In the genomic region with DNA sequence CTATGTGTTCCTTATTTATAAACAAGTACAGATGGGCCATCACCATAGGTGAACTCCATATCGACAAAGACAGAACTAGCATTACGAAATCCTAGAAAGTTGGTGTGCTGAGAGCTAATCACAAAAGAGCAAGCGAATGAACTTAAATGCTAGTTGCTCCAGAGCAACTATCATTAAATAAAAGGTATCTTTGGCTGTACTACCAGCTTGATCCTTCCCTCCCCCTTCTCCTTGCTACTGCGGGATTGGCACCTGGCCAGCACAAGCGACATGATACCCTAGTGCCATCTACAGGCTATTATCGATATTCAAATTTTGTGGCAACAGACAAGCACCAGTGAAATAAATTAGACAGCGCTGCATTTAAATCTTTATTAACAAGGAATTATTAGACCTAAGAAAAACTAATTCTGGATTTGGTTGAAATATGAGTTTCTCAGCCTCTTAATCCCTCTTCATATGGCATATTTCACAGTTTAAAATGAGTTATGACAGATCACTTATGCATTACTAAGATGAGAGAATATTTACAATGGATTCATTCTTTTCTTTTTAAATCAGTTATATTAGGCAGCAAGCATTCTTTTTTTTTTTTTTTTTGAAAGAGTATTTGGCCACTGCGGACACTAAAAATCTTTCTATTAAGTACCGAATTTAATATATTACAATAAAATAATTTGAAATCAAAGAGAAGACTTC, we compare ENCODE assay signal across 8 cellular contexts. TPM values are rescaled to one million over a fixed set of nuclear protein-coding genes. Genes with fewer than 3 reads are reported as not detected.
DNase-seq lines count a peak whose midpoint lies in the region; ATAC-seq and TF ChIP-seq lines count a peak whose summit lies in the region.

No MANE protein-coding gene starts in this region.

- intact Hi-C loops in Caco-2 (cut with micrococcal nuclease; ENCODE audit: unreplicated experiment) (loop anchor here (1.0 to 10.0 kb wide), 6 partner anchors 149 to 1567 kb away; no protein-coding TSS in a partner anchor), Right ventricle myocardium superior (cut with DNase I) (loop anchor here (10.0 kb wide), 1 partner anchor 1289 kb away; no protein-coding TSS in a partner anchor), posterior vena cava (cut with DNase I) (no loop called here)

- H2AFZ ChIP-seq in KMS-11 (ENCODE audit: low read depth): no peak overlapping the region

- ATAC-seq in GM21390 (IDR thresholded peaks at IDR 0.05; ENCODE audit: unreplicated experiment) (peak; percentile 72), Right ventricle myocardium superior (ENCODE audit: poor library complexity) (peak; percentile 90)

- TF ChIP-seq CTCF in Caco-2 (IDR thresholded peaks at IDR 0.05; ENCODE audit: insufficient read depth in 1 of 2, low read depth in 1 of 2, low read length in 1 of 2, severe bottlenecking in 1 of 2, unreplicated experiment in 1 of 2) (peak; percentile 69 to 81), KMS-11 (conservative IDR thresholded peaks at IDR 0.05; ENCODE audit: low read depth, low read length) (peak; percentile 61)

- H3K4me1 ChIP-seq in Caco-2 (no peaks in the 10 kb centered on the region), KMS-11 (ENCODE audit: low read depth, poor library complexity, severe bottlenecking) (peaks cover 44% of the 10 kb centered on the region)

- POLR2A ChIA-PET in Caco-2 (lab: Charles Lee): no interaction called here

- CTCF ChIA-PET in Caco-2 (lab: Charles Lee): interaction anchor here (0.6 to 1.1 kb wide), 4 partner anchors 144 to 605 kb away, joined by 3 to 8 read pairs (median 4); no protein-coding TSS in a partner anchor

- peaks cover 11% of the 10 kb centered on the region for H3K27me3 Mint-ChIP-seq in Caco-2 (ENCODE audit: insufficient read depth, unreplicated experiment)
- H3K27me3 Mint-ChIP-seq in activated naive CD8-positive, alpha-beta T cell treated with anti-CD3 and anti-CD28 coated beads for 36 hours: peaks cover 12% of the 10 kb centered on the region

- H3K4me1 Mint-ChIP-seq in Caco-2 (ENCODE audit: low read depth, unreplicated experiment): peaks cover 9% of the 10 kb centered on the region
- H3K4me1 Mint-ChIP-seq in activated naive CD8-positive, alpha-beta T cell treated with anti-CD3 and anti-CD28 coated beads for 36 hours: peaks cover 13% of the 10 kb centered on the region

- peak overlapping the region; percentile 42 for H3K4me2 ChIP-seq in KMS-11

- H3K27me3 ChIP-seq in Caco-2 (replicated peaks; ENCODE audit: control insufficient read depth, insufficient read depth, low read length) (no peaks in the 10 kb centered on the region), KMS-11 (ENCODE audit: insufficient read depth, low read depth) (no peaks in the 10 kb centered on the region)

- no peak overlapping the region for H3K27ac ChIP-seq in KMS-11

- no peaks in the 10 kb centered on the region for H3K9me3 Mint-ChIP-seq in Caco-2 (ENCODE audit: unreplicated experiment)
- no peaks in the 10 kb centered on the region for H3K9me3 Mint-ChIP-seq in activated naive CD8-positive, alpha-beta T cell treated with anti-CD3 and anti-CD28 coated beads for 36 hours

- H3K36me3 Mint-ChIP-seq in Caco-2 (ENCODE audit: insufficient read depth, unreplicated experiment): no peaks in the 10 kb centered on the region
- no peaks in the 10 kb centered on the region for H3K36me3 Mint-ChIP-seq in activated naive CD8-positive, alpha-beta T cell treated with anti-CD3 and anti-CD28 coated beads for 36 hours

- H3K4me3 ChIP-seq in Caco-2 (ENCODE audit: low read depth, low read length): no peak overlapping the region
- no peak overlapping the region for H3K4me3 ChIP-seq in KMS-11 (IDR thresholded peaks at IDR 0.05; ENCODE audit: insufficient read depth, low read depth, low read length)

- no peaks in the 10 kb centered on the region for H3K9me3 ChIP-seq in Caco-2

- no peak overlapping the region for H3K4me3 Mint-ChIP-seq in Caco-2 (ENCODE audit: unreplicated experiment)
- H3K4me3 Mint-ChIP-seq in activated naive CD8-positive, alpha-beta T cell treated with anti-CD3 and anti-CD28 coated beads for 36 hours: peak overlapping the region; percentile 18

- no peaks in the 10 kb centered on the region for H4K20me1 ChIP-seq in KMS-11 (ENCODE audit: insufficient read depth)

- H3K9ac ChIP-seq in KMS-11: no peak overlapping the region

- DNase-seq in Caco-2: peak; percentile 60 to 63
- DNase-seq in activated naive CD8-positive, alpha-beta T cell treated with anti-CD3 and anti-CD28 coated beads for 36 hours: peak; percentile 54
- DNase-seq in Right ventricle myocardium superior: peak; percentile 85
- peak; percentile 88 for DNase-seq in posterior vena cava (ENCODE audit: low spot score)
- no peak for DNase-seq in GOT3 (lab: John Stamatoyannopoulos, UW)

- H3K27ac Mint-ChIP-seq in Caco-2 (ENCODE audit: unreplicated experiment): no peak overlapping the region
- no peak overlapping the region for H3K27ac Mint-ChIP-seq in activated naive CD8-positive, alpha-beta T cell treated with anti-CD3 and anti-CD28 coated beads for 36 hours

- H3K36me3 ChIP-seq in Caco-2 (ENCODE audit: control insufficient read depth, insufficient read depth, low read length) (no peaks in the 10 kb centered on the region), KMS-11 (ENCODE audit: insufficient read depth) (no peaks in the 10 kb centered on the region)

- no peaks in the 10 kb centered on the region for H3K79me2 ChIP-seq in KMS-11 (ENCODE audit: insufficient read depth, low read depth)

- no TSS peak for BruUV-seq in Caco-2 (replicated peaks; lab: Mats Ljungman, UMichigan)

TF ChIP-seq in PFSK-1, 5 proteins besides CTCF, POLR2A, EP300 and RAD21:
- no peak for TF ChIP-seq FOXP2 (optimal IDR thresholded peaks at IDR 0.05; ENCODE audit: borderline replicate concordance, extremely low read depth, extremely low read length, insufficient read depth)
- 0 out of 2 replicates have a peak, but pooled peaks have one; percentile 39 for TF ChIP-seq POLR2AphosphoS5 (IDR thresholded peaks at IDR 0.05; ENCODE audit: low read depth, low read length)
- TF ChIP-seq TAF1 (IDR thresholded peaks at IDR 0.05; ENCODE audit: borderline replicate concordance, insufficient read depth, low read length): 0 out of 2 replicates have a peak, but pooled peaks have one; percentile 29

RNA-seq across cellular contexts. Expression of gene PCDH9, which starts 5.8 kb away (rescaled TPM):
- total RNA-seq in Caco-2 (2022) (0.11 and 0.32 TPM in 2 replicates), Right ventricle myocardium superior (10.0 TPM), posterior vena cava (1 to 10 TPM; 1.6 to 2.4 TPM)
- 3.5 TPM for polyA plus RNA-seq in PFSK-1 (2012; ENCODE audit: insufficient read length, low read depth)
- under 1 TPM; 0.20 to 0.23 TPM for total RNA-seq in activated naive CD8-positive, alpha-beta T cell treated with anti-CD3 and anti-CD28 coated beads for 36 hours

Comparison
In these comparisons a context has a peak if more than half of its experiments do, and no peak if none do; other contexts are left out.
1. intact Hi-C loops: an anchor here in Caco-2 (1.0 to 10.0 kb wide) and Right ventricle myocardium superior (10.0 kb wide); none called in posterior vena cava.